In the genomic region with DNA sequence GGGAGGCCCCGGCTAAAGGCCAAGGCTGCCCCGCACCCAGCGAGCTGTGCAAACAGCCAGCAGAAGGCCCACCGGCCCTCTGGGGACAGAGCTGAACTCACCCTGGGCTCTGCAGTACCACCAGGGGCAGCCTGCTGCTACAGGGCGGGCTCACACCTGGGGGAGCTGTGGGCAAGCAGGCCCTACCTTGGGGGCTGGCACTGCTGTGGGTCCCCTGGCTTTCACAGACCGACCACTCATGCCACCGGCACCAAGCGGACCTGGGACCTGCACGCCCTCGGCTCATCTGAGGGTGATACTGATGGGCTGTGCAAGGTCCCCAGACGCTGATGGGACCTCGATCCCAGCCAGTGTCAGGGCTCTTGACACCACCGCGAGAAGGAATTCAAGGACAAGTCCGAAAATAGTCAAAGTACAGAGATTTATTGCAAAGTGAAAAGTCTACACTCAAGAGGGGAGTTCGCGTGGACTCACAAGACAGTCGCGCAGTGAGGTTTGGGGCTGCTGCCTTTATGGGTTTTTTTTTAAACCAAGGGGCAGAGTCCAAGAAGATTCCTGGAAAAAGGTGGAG, we compare ENCODE assay signal across 13 cellular contexts.
DNase-seq lines count a peak whose midpoint lies in the region; ATAC-seq and TF ChIP-seq lines count a peak whose summit lies in the region.
"Had no signal": no experiment of that assay in that cellular context is flagged by ENCODE, and none has a peak within 500 bp of the region (broad histone marks: within the 10 kb centered on the region; RNA-seq: fewer than 3 reads in every experiment).

No MANE protein-coding gene starts in this region.

- H2BK5ac ChIP-seq in trophoblast cell (ENCODE audit: low read depth, low read length, poor library complexity): peak overlapping the region; percentile 92

- H2AK5ac ChIP-seq in trophoblast cell (ENCODE audit: low read length): peak overlapping the region; percentile 22

- H2AFZ ChIP-seq in trophoblast cell (ENCODE audit: insufficient read depth, low read length, poor library complexity): peak overlapping the region; percentile 40

- H2BK12ac ChIP-seq in trophoblast cell (ENCODE audit: low read length): peak overlapping the region; percentile 56

- no peak overlapping the region for H3K23ac ChIP-seq in trophoblast cell (ENCODE audit: low read length)

- H3K9me3 ChIP-seq in BLaER1 (peaks cover 24% of the 10 kb centered on the region), NT2/D1 (ENCODE audit: insufficient read depth, low read length) (peaks cover 14% of the 10 kb centered on the region), trophoblast cell (ENCODE audit: insufficient read depth, low read depth, low read length) (no peaks in the 10 kb centered on the region)

- no peak for DNase-seq in NT2/D1 (ENCODE audit: low read depth, low spot score)
- no peak for DNase-seq in foreskin keratinocyte
- DNase-seq in trophoblast cell: no peak
- no peak for DNase-seq in mesenteric fat pad (ENCODE audit: low spot score)
- no peak for DNase-seq in inferior parietal cortex (ENCODE audit: extremely low spot score)
- DNase-seq in hepatic stellate cell (ENCODE audit: low spot score): no peak
- DNase-seq: activated CD4-positive, CD25-positive, alpha-beta regulatory T cell treated with anti-CD3 and anti-CD28 coated beads, Interleukin-2, amount 50 U/mL, for 72 hours; activated T-cell treated with anti-CD3 and anti-CD28 coated beads, Interleukin-2, amount 50 U/mL, for 72 hours; CD4-positive, alpha-beta memory T cell; NCI-H1694; stimulated activated CD4-positive, alpha-beta T cell treated with anti-CD3 and anti-CD28 coated beads, Interleukin-12 subunit alpha, Interleukin-12 subunit beta, amount 100 ng/mL, for 4 hours had no signal

- no peak overlapping the region for H3K4me3 ChIP-seq in BLaER1
- peak overlapping the region; percentile 15 for H3K4me3 ChIP-seq in NT2/D1 (ENCODE audit: insufficient read length, low read depth)
- H3K4me3 ChIP-seq in trophoblast cell (ENCODE audit: low read depth, low read length): no peak overlapping the region

- H3K4ac ChIP-seq in trophoblast cell (ENCODE audit: low read depth, low read length): peak overlapping the region; percentile 24

- H4K12ac ChIP-seq in trophoblast cell (ENCODE audit: low read depth, low read length): peak overlapping the region; percentile 65

- peaks cover 31% of the 10 kb centered on the region for H3K79me1 ChIP-seq in trophoblast cell (ENCODE audit: low read length)

- no peak for ATAC-seq in foreskin keratinocyte
- no peak for ATAC-seq in HG03280 (IDR thresholded peaks at IDR 0.05; ENCODE audit: unreplicated experiment)
- ATAC-seq: activated T-cell treated with anti-CD3 and anti-CD28 coated beads, Interleukin-2, amount 50 U/mL, for 72 hours had no signal

- peaks cover 12% of the 10 kb centered on the region for H3K36me3 ChIP-seq in BLaER1
- H3K36me3 ChIP-seq in NT2/D1 (ENCODE audit: insufficient read depth, insufficient read length, low read length): no peaks in the 10 kb centered on the region
- no peaks in the 10 kb centered on the region for H3K36me3 ChIP-seq in trophoblast cell (ENCODE audit: control insufficient read depth in 1 of 2, insufficient read depth in 2 of 2, low read length in 2 of 2)

- peak overlapping the region; percentile 47 for H3K18ac ChIP-seq in trophoblast cell (ENCODE audit: low read length)

- peak overlapping the region; percentile 75 for H4K8ac ChIP-seq in trophoblast cell (ENCODE audit: low read depth, low read length)

- H3K27me3 ChIP-seq in BLaER1 (no peaks in the 10 kb centered on the region), NT2/D1 (ENCODE audit: insufficient read depth, insufficient read length) (peaks cover 12% of the 10 kb centered on the region), foreskin keratinocyte (no peaks in the 10 kb centered on the region), trophoblast cell (ENCODE audit: insufficient read depth, low read length) (no peaks in the 10 kb centered on the region)

- H3K27ac ChIP-seq in BLaER1: peak overlapping the region; percentile 40
- H3K27ac ChIP-seq in foreskin keratinocyte: peak overlapping the region; percentile 46
- H3K27ac ChIP-seq in trophoblast cell (ENCODE audit: low read depth, low read length): peak overlapping the region; percentile 96

- H3K4me2 ChIP-seq in BLaER1: peak overlapping the region; percentile 100
- H3K4me2 ChIP-seq in trophoblast cell (ENCODE audit: low read length): no peak overlapping the region

- no peaks in the 10 kb centered on the region for H4K20me1 ChIP-seq in BLaER1

- H3K9ac ChIP-seq in BLaER1: peak overlapping the region; percentile 7; the same call in 1 of the 2 replicates
- peak overlapping the region; percentile 79 for H3K9ac ChIP-seq in NT2/D1 (ENCODE audit: insufficient read length, low read depth)
- H3K9ac ChIP-seq in trophoblast cell (ENCODE audit: low read length): no peak overlapping the region

- H3K79me2 ChIP-seq in trophoblast cell (ENCODE audit: control insufficient read depth, insufficient read depth, low read length, poor library complexity): peaks cover 9% of the 10 kb centered on the region

- H3K4me1 ChIP-seq in BLaER1 (peaks cover 100% of the 10 kb centered on the region), NT2/D1 (ENCODE audit: insufficient read depth, insufficient read length) (peaks cover 35% of the 10 kb centered on the region), foreskin keratinocyte (peaks cover 42% of the 10 kb centered on the region), trophoblast cell (ENCODE audit: control insufficient read depth in 1 of 2, insufficient read depth in 2 of 2, low read length in 2 of 2) (peaks cover 21 to 31% of the 10 kb centered on the region in 2 experiments)

- peak overlapping the region; percentile 94 for H4K91ac ChIP-seq in trophoblast cell (ENCODE audit: low read depth, low read length)

- H2BK120ac ChIP-seq in trophoblast cell (ENCODE audit: insufficient read depth, low read length, poor library complexity): peak overlapping the region; percentile 92

- WGBS in trophoblast cell (ENCODE audit: extremely low coverage, insufficient coverage, insufficient read length): no CpG with 5 or more reads among the region's 19 CpGs

- TF ChIP-seq CTCF in foreskin keratinocyte (conservative IDR thresholded peaks at IDR 0.05): no peak

- peak overlapping the region; percentile 60 for H3K14ac ChIP-seq in trophoblast cell (ENCODE audit: low read length)

Comparison
In these comparisons a context has a peak if more than half of its experiments do, and no peak if none do; other contexts are left out.
1. H3K27ac ChIP-seq: peak in every context shown above with its lines; median percentile 96 in trophoblast cell; 46 in foreskin keratinocyte; 40 in BLaER1.